8 cellular contexts compared by ENCODE assay signal in the genomic region with DNA sequence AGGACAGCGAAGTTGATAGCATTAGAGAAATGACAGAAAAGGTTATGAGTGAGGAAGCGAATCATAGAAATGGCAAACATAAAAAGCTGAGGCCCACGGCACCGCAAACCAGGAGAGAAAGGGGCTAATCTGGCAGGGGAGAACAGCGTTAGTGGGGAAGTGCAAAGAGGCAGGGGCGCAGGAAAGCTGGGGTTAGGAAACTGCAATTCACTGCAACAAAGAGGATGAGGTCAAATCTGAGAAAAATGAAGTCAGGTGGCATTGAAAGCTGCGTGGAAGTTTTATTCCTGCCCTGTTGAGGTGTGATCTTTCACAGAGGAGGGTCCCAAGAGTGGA. TPM values are rescaled to one million over a fixed set of nuclear protein-coding genes. Genes with fewer than 3 reads are reported as not detected.
DNase-seq lines count a peak whose midpoint lies in the region; ATAC-seq and TF ChIP-seq lines count a peak whose summit lies in the region.

No MANE protein-coding gene starts in this region.

- peaks cover 5% of the 10 kb centered on the region for H3K36me3 Mint-ChIP-seq in neural crest cell (ENCODE audit: low read depth)

- DNase-seq in stimulated activated CD4-positive, alpha-beta T cell treated with anti-CD3 and anti-CD28 coated beads, Interleukin-4, amount 100 ng/mL, for 48 hours (ENCODE audit: low read depth in 2 of 2) = peak; percentile 0 to 2
- no peak for DNase-seq in stimulated activated CD4-positive, alpha-beta T cell treated with anti-CD3 and anti-CD28 coated beads, Interleukin-4, amount 100 ng/mL, for 24 hours
- DNase-seq in RWPE1 (ENCODE audit: low spot score) (peak; percentile 17), epithelial cell of esophagus (ENCODE audit: low read depth) (no peak), neural crest cell (ENCODE audit: low read depth, low spot score) (no peak), NCI-H774 (lab: John Stamatoyannopoulos, UW) (no peak), superior temporal gyrus (ENCODE audit: extremely low spot score) (no peak)

- no peaks in the 10 kb centered on the region for H3K9me3 Mint-ChIP-seq in neural crest cell

- H3K27ac Mint-ChIP-seq in neural crest cell (ENCODE audit: unreplicated experiment) = peak overlapping the region; percentile 100

- peak overlapping the region; percentile 94 for H3K4me3 Mint-ChIP-seq in neural crest cell

- POLR2A ChIA-PET in RWPE1 (lab: Yijun Ruan, JAX; ENCODE audit: low non-redundant PET) = no interaction called here

- no peak for ATAC-seq in HG03139 (IDR thresholded peaks at IDR 0.05; ENCODE audit: unreplicated experiment)

- CTCF ChIA-PET in RWPE1 (lab: Yijun Ruan, JAX) = no interaction called here

- H3K4me3 ChIP-seq in epithelial cell of esophagus (ENCODE audit: low read length) = peak overlapping the region; percentile 60

- H3K4me1 Mint-ChIP-seq in neural crest cell = peaks cover 33% of the 10 kb centered on the region

- H3K27me3 Mint-ChIP-seq in neural crest cell (ENCODE audit: low read depth) = peaks cover 4% of the 10 kb centered on the region

- TF ChIP-seq CTCF in RWPE1 (conservative IDR thresholded peaks at IDR 0.05; ENCODE audit: low read depth) (no peak), epithelial cell of esophagus (IDR thresholded peaks at IDR 0.05; ENCODE audit: insufficient read depth, low read depth, low read length, missing control alignments) (no peak), neural crest cell (conservative IDR thresholded peaks at IDR 0.05) (no peak)

- peak overlapping the region; percentile 88 for H3K27ac ChIP-seq in RWPE1

RNA-seq across cellular contexts. Expression of gene ABI2, which starts 0.6 kb away (rescaled TPM):
- 147 and 162 TPM in 2 replicates for total RNA-seq in neural crest cell

Comparison
In these comparisons a context has a peak if more than half of its experiments do, and no peak if none do; other contexts are left out.
1. DNase-seq: peak in stimulated activated CD4-positive, alpha-beta T cell treated with anti-CD3 and anti-CD28 coated beads, Interleukin-4, amount 100 ng/mL, for 48 hours (2 of 2) and RWPE1 (single experiment); none in stimulated activated CD4-positive, alpha-beta T cell treated with anti-CD3 and anti-CD28 coated beads, Interleukin-4, amount 100 ng/mL, for 24 hours (single experiment), epithelial cell of esophagus (single experiment), neural crest cell (single experiment), NCI-H774 (single experiment) and superior temporal gyrus (single experiment).